Comparison of ENCODE assay signal across 19 cellular contexts in the genomic region with DNA sequence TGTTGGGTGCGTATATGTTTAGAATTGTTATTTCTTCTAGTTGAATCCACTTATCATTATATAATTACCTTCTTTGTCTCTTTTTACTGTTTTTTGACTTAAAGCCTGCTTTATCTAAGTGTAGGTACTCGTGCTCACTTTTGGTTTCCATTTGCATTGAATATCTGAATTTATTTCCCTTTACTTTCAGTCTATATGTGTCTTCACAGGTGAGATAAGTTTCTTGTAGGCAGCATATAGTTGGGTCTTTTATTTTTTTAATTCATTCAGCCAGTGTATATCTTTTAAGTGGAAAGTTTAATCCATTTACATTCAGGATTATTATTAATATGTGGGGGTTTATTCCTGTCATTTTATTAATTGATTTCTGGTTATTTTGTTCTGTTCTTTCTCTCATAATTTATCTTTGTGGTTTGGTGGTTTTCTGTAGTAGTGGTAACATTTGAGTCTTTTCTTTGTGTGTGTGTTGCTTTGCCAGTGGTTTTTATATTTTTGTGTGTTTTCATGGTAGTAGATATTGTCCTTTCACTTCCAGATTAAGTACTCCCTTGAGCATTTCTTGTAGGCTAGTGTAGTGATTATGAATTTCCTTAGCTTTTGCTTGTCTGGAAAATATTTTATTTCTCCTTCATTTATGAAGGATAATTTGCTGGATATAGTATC. TPM values are rescaled to one million over a fixed set of nuclear protein-coding genes. Genes with fewer than 3 reads are reported as not detected.
DNase-seq lines count a peak whose midpoint lies in the region; ATAC-seq, FAIRE-seq and TF ChIP-seq lines count a peak whose summit lies in the region.
"Had no signal": no experiment of that assay in that cellular context is flagged by ENCODE, and none has a peak within 500 bp of the region (broad histone marks: within the 10 kb centered on the region; RNA-seq: fewer than 3 reads in every experiment).

No MANE protein-coding gene starts in this region.

- H3K27ac ChIP-seq in GM12878 (ENCODE audit: control insufficient read depth, insufficient read depth), result no peak overlapping the region
- H3K27ac ChIP-seq: body of pancreas, colonic mucosa, right atrium auricular region, thoracic aorta had no signal

- CTCF ChIA-PET in T-cell (lab: Charles Lee) (no interaction called here), GM12878 (lab: Yijun Ruan, JAX) (no interaction called here)

- H3K36me3 Mint-ChIP-seq in stimulated activated naive CD8-positive, alpha-beta T cell treated with anti-CD3 and anti-CD28 coated beads, Interleukin-15, Interleukin-2, amounts not matched to agents 100 ng/mL and 50 ng/mL, for 24 hours (ENCODE audit: low read depth), result peaks cover 57% of the 10 kb centered on the region
- H3K36me3 Mint-ChIP-seq in T-cell, result peaks cover 39% of the 10 kb centered on the region

- peaks cover 98% of the 10 kb centered on the region for H3K79me2 ChIP-seq in GM12878 (ENCODE audit: control insufficient read depth, insufficient read depth, low read length)

- WGBS in GM12878 (ENCODE audit: insufficient coverage, insufficient replicate concordance, low lambda C conversion rate, missing lambda C conversion rate), result 76% methylated on average over 2 of the region's 2 CpGs

- H3K4me3 Mint-ChIP-seq in stimulated activated naive CD8-positive, alpha-beta T cell treated with anti-CD3 and anti-CD28 coated beads, Interleukin-15, Interleukin-2, amounts not matched to agents 100 ng/mL and 50 ng/mL, for 24 hours, result peak overlapping the region; percentile 61
- H3K4me3 Mint-ChIP-seq in T-cell, result peak overlapping the region in 1 of 3 donors; percentile 34

- no peaks in the 10 kb centered on the region for H3K27me3 Mint-ChIP-seq in stimulated activated naive CD8-positive, alpha-beta T cell treated with anti-CD3 and anti-CD28 coated beads, Interleukin-15, Interleukin-2, amounts not matched to agents 100 ng/mL and 50 ng/mL, for 24 hours
- H3K27me3 Mint-ChIP-seq in T-cell, result no peaks in the 10 kb centered on the region

- H4K20me1 ChIP-seq in GM12878 (ENCODE audit: control insufficient read depth, insufficient read depth), result no peaks in the 10 kb centered on the region

- no peak overlapping the region for H3K4me3 ChIP-seq in GM12878
- H3K4me3 ChIP-seq in mucosa of descending colon, result no peak overlapping the region
- H3K4me3 ChIP-seq: body of pancreas, colonic mucosa, lung, right atrium auricular region, thoracic aorta had no signal

- no peaks in the 10 kb centered on the region for H3K27me3 ChIP-seq in GM12878 (replicated peaks in 1 of 2; ENCODE audit: control insufficient read depth in 2 of 2, insufficient read depth in 2 of 2, low read length in 1 of 2)
- H3K27me3 ChIP-seq: body of pancreas, colonic mucosa, right atrium auricular region had no signal

- H3K4me1 Mint-ChIP-seq in stimulated activated naive CD8-positive, alpha-beta T cell treated with anti-CD3 and anti-CD28 coated beads, Interleukin-15, Interleukin-2, amounts not matched to agents 100 ng/mL and 50 ng/mL, for 24 hours (ENCODE audit: low read depth), result peaks cover 90% of the 10 kb centered on the region
- peaks cover 86 to 89% (median 88%) of the 10 kb centered on the region in 3 donors for H3K4me1 Mint-ChIP-seq in T-cell

- no peak for TF ChIP-seq CTCF in GM12878 (IDR thresholded peaks at IDR 0.05 in 2 of 3, conservative IDR thresholded peaks at IDR 0.05 in 1 of 3; ENCODE audit: control insufficient read depth in 2 of 3, extremely low read depth in 1 of 3, insufficient read depth in 1 of 3, low read depth in 3 of 3, low read length in 3 of 3)
- no peak for TF ChIP-seq CTCF in mucosa of descending colon (IDR thresholded peaks at IDR 0.05)

- H3K9me3 ChIP-seq in GM12878 (replicated peaks; ENCODE audit: control insufficient read depth, insufficient read depth, low read length) (peaks cover 17% of the 10 kb centered on the region), mucosa of descending colon (peaks cover 6% of the 10 kb centered on the region)
- H3K9me3 ChIP-seq: body of pancreas, colonic mucosa had no signal

- ATAC-seq in stimulated activated naive CD8-positive, alpha-beta T cell treated with anti-CD3 and anti-CD28 coated beads, Interleukin-15, Interleukin-2, amounts not matched to agents 100 U/mL and 50 U/mL, for 24 hours, result no peak
- ATAC-seq in T-cell (replicated peaks in 1 of 4) (no peak), GM12878 (peak; percentile 58), mucosa of descending colon (no peak)
- ATAC-seq: body of pancreas had no signal

- POLR2A ChIA-PET in T-cell (lab: Charles Lee), result interaction anchor here in 1 of 2 donors (0.6 kb wide), 1 partner anchor 28 kb away, joined by 3 read pairs; no protein-coding TSS in a partner anchor
- POLR2A ChIA-PET in GM12878 (lab: Charles Lee), result no interaction called here

- in situ Hi-C loops in GM12878 (cut with MboI), result no loop called here

- no peak overlapping the region for H2AFZ ChIP-seq in GM12878 (ENCODE audit: control insufficient read depth, low read depth, low read length)

- BruUV-seq in GM12878 (replicated peaks; lab: Mats Ljungman, UMichigan), result no TSS peak

- SMC1A ChIA-PET in GM12878 (lab: Charles Lee; ENCODE audit: uncharacterized antibody, unreplicated experiment), result interaction anchor here (1.0 to 3.0 kb wide), 2 partner anchors 9 to 14 kb away, joined by 3 to 12 read pairs; no protein-coding TSS in a partner anchor

- RAD21 ChIA-PET in GM12878 (lab: Charles Lee; ENCODE audit: unreplicated experiment), result no interaction called here

- H3K36me3 ChIP-seq in GM12878 (ENCODE audit: control insufficient read depth in 2 of 2, insufficient read depth in 2 of 2, low read length in 1 of 2) (no peaks in the 10 kb centered on the region), mucosa of descending colon (ENCODE audit: low read depth) (no peaks in the 10 kb centered on the region)
- H3K36me3 ChIP-seq: colonic mucosa, right atrium auricular region, thoracic aorta had no signal

- H3K9me3 Mint-ChIP-seq in stimulated activated naive CD8-positive, alpha-beta T cell treated with anti-CD3 and anti-CD28 coated beads, Interleukin-15, Interleukin-2, amounts not matched to agents 100 ng/mL and 50 ng/mL, for 24 hours, result peaks cover 9% of the 10 kb centered on the region
- H3K9me3 Mint-ChIP-seq in T-cell, result peaks cover 11 to 35% (median 21%) of the 10 kb centered on the region in 3 donors

- FAIRE-seq in GM12878 (lab: Jason Lieb, UNC), result no peak
- FAIRE-seq: HTR-8/SVneo had no signal

- intact Hi-C loops in GM12878 (cut with micrococcal nuclease; ENCODE audit: unreplicated experiment), result loop anchor here (5.0 kb wide), 1 partner anchor 57 kb away; no protein-coding TSS in a partner anchor
- intact Hi-C loops in mucosa of descending colon (cut with DNase I, micrococcal nuclease), result no loop called here

- no peak overlapping the region for H3K9ac ChIP-seq in GM12878 (ENCODE audit: control insufficient read depth, insufficient read depth, low read length)

- H3K4me1 ChIP-seq in GM12878 (ENCODE audit: control insufficient read depth, insufficient read depth, low read length) (no peaks in the 10 kb centered on the region; the same call in 1 of the 2 replicates), mucosa of descending colon (ENCODE audit: low read depth) (peaks cover 19% of the 10 kb centered on the region)

- no peak for TF ChIP-seq RAD21 in GM12878 (IDR thresholded peaks at IDR 0.05; ENCODE audit: insufficient read depth, low read depth, low read length)

- DNase-seq in stimulated activated naive CD8-positive, alpha-beta T cell treated with anti-CD3 and anti-CD28 coated beads, Interleukin-15, Interleukin-2, amounts not matched to agents 100 U/mL and 50 U/mL, for 24 hours, result no peak
- no peak for DNase-seq in T-cell
- DNase-seq in GM12878 (ENCODE audit: low read depth, low spot score), result no peak
- DNase-seq in stimulated activated CD4-positive, alpha-beta T cell treated with anti-CD3 and anti-CD28 coated beads, Interleukin-4, amount 100 ng/mL, for 24 hours, result no peak
- DNase-seq in mucosa of descending colon, result no peak
- no peak for DNase-seq in inferior parietal cortex (ENCODE audit: extremely low spot score)
- DNase-seq in ecto neural progenitor cell (ENCODE audit: low spot score), result no peak
- DNase-seq: body of pancreas, colonic mucosa, H7, islet precursor cell, NCI-H1105, NCI-H524, SW 1271 had no signal

- 0 out of 2 replicates have a peak overlapping the region, but pooled peaks have one; percentile 22 for H3K4me2 ChIP-seq in GM12878 (ENCODE audit: control insufficient read depth, insufficient read depth)

- H3K27ac Mint-ChIP-seq in stimulated activated naive CD8-positive, alpha-beta T cell treated with anti-CD3 and anti-CD28 coated beads, Interleukin-15, Interleukin-2, amounts not matched to agents 100 ng/mL and 50 ng/mL, for 24 hours, result peak overlapping the region; percentile 83
- H3K27ac Mint-ChIP-seq in T-cell, result peak overlapping the region; percentile 24 to 68

- no peak for TF ChIP-seq EP300 in GM12878 (IDR thresholded peaks at IDR 0.05; ENCODE audit: borderline replicate concordance in 1 of 2, control insufficient read depth in 1 of 2, low read depth in 2 of 2, low read length in 2 of 2)

- no peak for TF ChIP-seq POLR2A in GM12878 (IDR thresholded peaks at IDR 0.05; ENCODE audit: low read depth, low read length)

TF ChIP-seq in GM12878, 131 proteins besides CTCF, POLR2A, EP300 and RAD21 (continues in another document):
- no peak for TF ChIP-seq JUND (IDR thresholded peaks at IDR 0.05; ENCODE audit: low read depth, low read length)
- no peak for TF ChIP-seq SPI1 (IDR thresholded peaks at IDR 0.05; ENCODE audit: borderline replicate concordance, insufficient read depth, low read depth, low read length)
- TF ChIP-seq RAD51 (IDR thresholded peaks at IDR 0.05), result no peak
- no peak for TF ChIP-seq ZZZ3 (IDR thresholded peaks at IDR 0.05; ENCODE audit: control insufficient read depth, insufficient read length, low read depth)
- no peak for TF ChIP-seq PAX8 (IDR thresholded peaks at IDR 0.05)

RNA-seq across cellular contexts. Expression of a gene that starts 27.3 kb away (rescaled TPM):
- total RNA-seq in T-cell (100 to 1,000 TPM in 4 of 5 donors, 10 to 100 TPM in 1; 92.1 to 160 (median 110) TPM), GM12878 (2014; rRNA removed) (93.5 and 99.7 TPM in 2 replicates), GM12878 (2014; rRNA removed; fragmentation: Illumina TruSeq; extraction: Trizol) (125 and 135 TPM in 2 replicates), GM12878 (2021) (83.9 and 87.3 TPM in 2 replicates), mucosa of descending colon (100 to 1,000 TPM in 1 of 3 donors, 10 to 100 TPM in 2; 86.0 to 118 (median 94.3) TPM)
- total RNA-seq in GM12878 (2013; cell fraction: nucleolus; rRNA removed), result 279 and 287 TPM in 2 replicates
- polyA plus RNA-seq in GM12878 (2011; ENCODE audit: low read depth), result 51.0 TPM
- polyA plus RNA-seq in GM12878 (2011; rRNA removed) (208 and 308 TPM in 2 replicates), GM12878 (2014; fragmentation: Illumina TruSeq; extraction: Trizol) (80.0 and 89.8 TPM in 2 replicates), GM12878 (2014; fragmentation: Nextera tagmentation; extraction: Ambion mirVana) (10 to 100 TPM; 19.9 to 29.3 TPM), GM12878 (2014; rRNA removed) (55.9 and 71.1 TPM in 2 replicates), GM12878 (2016; fragmentation: Nextera tagmentation; extraction: Ambion mirVana) (10 to 100 TPM; 29.9 to 79.2 TPM)
- 76.6 and 78.3 TPM in 2 replicates for polyA plus RNA-seq in GM12878 (2011; cell fraction: cytosol; rRNA removed)
- 99.2 and 113 TPM in 2 replicates for polyA plus RNA-seq in GM12878 (2011; cell fraction: nucleus; rRNA removed)
- polyA plus RNA-seq in GM12878 (2012), result 73.1 and 105 TPM in 2 replicates
- 213 and 270 TPM in 2 replicates for polyA minus RNA-seq in GM12878 (2011; rRNA and poly(A)+ RNA removed)
- polyA minus RNA-seq in GM12878 (2011; cell fraction: cytosol; rRNA and poly(A)+ RNA removed), result 78.4 and 86.4 TPM in 2 replicates
- polyA minus RNA-seq in GM12878 (2011; cell fraction: nucleus; rRNA and poly(A)+ RNA removed), result 110 and 166 TPM in 2 replicates
